In genomic region chr11:63583288-63583687, GRCh38 we compare ENCODE assay signal across 1 cellular context.
A peak's percentile ranks its signal among the peaks of the same experiment; 100 is the strongest.
TF ChIP-seq lines count a peak whose summit lies in the region.

No MANE protein-coding gene starts in this region.

TF ChIP-seq in HepG2, 621 proteins besides CTCF, POLR2A, EP300 and RAD21 (continued from another document):
- peak; percentile 60; the same call in 1 of the 2 replicates for TF ChIP-seq GATAD2A (CRISPR knock-in tag; IDR thresholded peaks at IDR 0.05)
- no peak for TF ChIP-seq ZNF101 (CRISPR knock-in tag; IDR thresholded peaks at IDR 0.05; ENCODE audit: borderline replicate concordance, low read depth)
- TF ChIP-seq RXRB (CRISPR knock-in tag; IDR thresholded peaks at IDR 0.05; ENCODE audit: borderline replicate concordance), result no peak
- TF ChIP-seq ZMYM4 (CRISPR knock-in tag; IDR thresholded peaks at IDR 0.05), result no peak
- TF ChIP-seq KDM5A (IDR thresholded peaks at IDR 0.05; ENCODE audit: borderline replicate concordance, low read length), result no peak
- TF ChIP-seq CEBPZ (IDR thresholded peaks at IDR 0.05; ENCODE audit: low read length), result no peak
- no peak for TF ChIP-seq ZNF768 (CRISPR knock-in tag; IDR thresholded peaks at IDR 0.05)
- no peak for TF ChIP-seq ZNF160 (CRISPR knock-in tag; IDR thresholded peaks at IDR 0.05)
